8 cellular contexts compared by ENCODE assay signal in genomic region chr19:6110360-6110977, GRCh38. TPM values are rescaled to one million over a fixed set of nuclear protein-coding genes. Genes with fewer than 3 reads are reported as not detected.
DNase-seq lines count a peak whose midpoint lies in the region; ATAC-seq and TF ChIP-seq lines count a peak whose summit lies in the region.

Gene RFX2 (minus strand): TSS chr19:6110500. CDS start chr19:6047496, 63,004 bp downstream.

- H3K4me1 Mint-ChIP-seq in activated naive CD8-positive, alpha-beta T cell (ENCODE audit: low read depth) = peaks cover 23% of the 10 kb centered on the region
- peaks cover 24% of the 10 kb centered on the region for H3K4me1 Mint-ChIP-seq in osteocyte (ENCODE audit: unreplicated experiment)

- H3K36me3 ChIP-seq in thymus (ENCODE audit: control insufficient read depth, insufficient read depth) = no peaks in the 10 kb centered on the region

- intact Hi-C loops in head of caudate nucleus (cut with DNase I) = no loop called here

- H3K4me1 ChIP-seq in thymus (ENCODE audit: control insufficient read depth, insufficient read depth, low read length) = peaks cover 5% of the 10 kb centered on the region

- ATAC-seq in HG02678 (IDR thresholded peaks at IDR 0.05; ENCODE audit: unreplicated experiment) = peak; percentile 95

- H3K27me3 ChIP-seq in thymus (ENCODE audit: control insufficient read depth, insufficient read depth) = peaks cover 3% of the 10 kb centered on the region

- peak within 1 kb of the TSS; percentile 61 for H3K27ac ChIP-seq in thymus (ENCODE audit: low read depth)

- H3K4me3 Mint-ChIP-seq in activated naive CD8-positive, alpha-beta T cell = peak within 1 kb of the TSS; percentile 91
- peak within 1 kb of the TSS; percentile 92 for H3K4me3 Mint-ChIP-seq in osteocyte (ENCODE audit: unreplicated experiment)

- H3K9me3 Mint-ChIP-seq in activated naive CD8-positive, alpha-beta T cell (ENCODE audit: low read depth) = no peaks in the 10 kb centered on the region
- no peaks in the 10 kb centered on the region for H3K9me3 Mint-ChIP-seq in osteocyte (ENCODE audit: unreplicated experiment)

- H3K9me3 ChIP-seq in thymus (ENCODE audit: control insufficient read depth) = no peaks in the 10 kb centered on the region

- H3K27me3 Mint-ChIP-seq in activated naive CD8-positive, alpha-beta T cell = no peaks in the 10 kb centered on the region
- H3K27me3 Mint-ChIP-seq in osteocyte (ENCODE audit: unreplicated experiment) = peaks cover 1% of the 10 kb centered on the region

- H3K36me3 Mint-ChIP-seq in activated naive CD8-positive, alpha-beta T cell = no peaks in the 10 kb centered on the region
- no peaks in the 10 kb centered on the region for H3K36me3 Mint-ChIP-seq in osteocyte (ENCODE audit: unreplicated experiment)

- peak within 1 kb of the TSS; percentile 69 for H3K4me3 ChIP-seq in GM12865 (ENCODE audit: low read depth, low read length)
- peak within 1 kb of the TSS; percentile 60 for H3K4me3 ChIP-seq in thymus (ENCODE audit: low read length)

- H3K27ac Mint-ChIP-seq in activated naive CD8-positive, alpha-beta T cell = peak within 1 kb of the TSS; percentile 77
- peak within 1 kb of the TSS; percentile 98 for H3K27ac Mint-ChIP-seq in osteocyte (ENCODE audit: unreplicated experiment)

- DNase-seq in GM12865 (ENCODE audit: low read depth) = peak; percentile 99
- peak; percentile 97 for DNase-seq in NCI-H1105 treated with DMSO at 0.1 percent for 48 hours (lab: John Stamatoyannopoulos, UW)
- peak; percentile 97 for DNase-seq in SKM-1 (lab: John Stamatoyannopoulos, UW; ENCODE audit: unreplicated experiment)
- peak; percentile 97 to 100 (median 99) for DNase-seq in head of caudate nucleus
- DNase-seq in osteocyte (ENCODE audit: extremely low spot score, unreplicated experiment) = peak; percentile 100

- WGBS in thymus = under 1% methylated on average over 75 of the region's 75 CpGs

- no peak for TF ChIP-seq CTCF in GM12865 (IDR thresholded peaks at IDR 0.05; ENCODE audit: insufficient read depth, low read depth, low read length, missing control alignments)
- no peak for TF ChIP-seq CTCF in osteocyte (IDR thresholded peaks at IDR 0.05)

RNA-seq across cellular contexts. Expression of gene RFX2, which starts in this region (rescaled TPM):
- 4.5 and 5.3 TPM in 2 replicates for total RNA-seq in osteocyte
- polyA plus RNA-seq in thymus = 4.6 TPM

Comparison
In these comparisons a context has a peak if more than half of its experiments do, and no peak if none do; other contexts are left out.
1. Peak in every context shown above with its lines: DNase-seq, ATAC-seq, H3K4me3 ChIP-seq and H3K27ac ChIP-seq.